In the genomic region with DNA sequence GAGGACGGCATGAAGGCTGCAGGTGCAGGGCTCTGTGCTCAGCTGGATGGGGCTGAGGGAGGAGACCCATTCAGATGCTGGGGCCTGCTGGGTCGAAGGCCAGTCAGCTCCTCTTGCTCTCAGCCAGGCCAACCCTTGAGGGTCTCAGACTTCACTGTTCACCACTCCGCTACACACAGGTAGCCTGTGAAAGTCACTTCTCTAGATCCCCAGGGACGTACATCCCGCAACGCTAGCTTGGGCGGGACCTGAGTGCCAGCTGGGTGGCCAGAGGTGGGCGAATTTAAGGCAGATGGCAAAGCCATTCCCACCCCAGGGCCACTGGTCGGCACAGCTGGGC, we compare ENCODE assay signal across 23 cellular contexts. TPM values are rescaled to one million over a fixed set of nuclear protein-coding genes. Genes with fewer than 3 reads are reported as not detected.
"Had no signal": no experiment of that assay in that cellular context is flagged by ENCODE, and none has a peak within 500 bp of the region (broad histone marks: within the 10 kb centered on the region; RNA-seq: fewer than 3 reads in every experiment).

No MANE protein-coding gene starts in this region.

- ATAC-seq: activated CD4-positive, CD25-positive, alpha-beta regulatory T cell treated with anti-CD3 and anti-CD28 coated beads, Interleukin-2, amount 50 U/mL, for 24 hours; body of pancreas; left colon; stimulated activated memory B cell treated with anti-CD40 and anti-IgM and Interleukin-4, amounts not matched to agents 10 μg/mL and 1 μg/mL and 100 μg/mL, for 72 hours had no signal

- H3K4me3 ChIP-seq: body of pancreas, colonic mucosa, lung, right lobe of liver had no signal

- H3K36me3 Mint-ChIP-seq: mesothelial cell of epicardium; stimulated activated memory B cell treated with anti-CD40 and anti-IgM and Interleukin-4, amounts not matched to agents 10 μg/mL and 1 μg/mL and 100 μg/mL, for 72 hours had no signal

- H3K36me3 ChIP-seq: colonic mucosa, right lobe of liver had no signal

- H3K27me3 ChIP-seq: body of pancreas, colonic mucosa, right lobe of liver had no signal

- H3K4me1 Mint-ChIP-seq: mesothelial cell of epicardium; neural crest cell; stimulated activated memory B cell treated with anti-CD40 and anti-IgM and Interleukin-4, amounts not matched to agents 10 μg/mL and 1 μg/mL and 100 μg/mL, for 72 hours had no signal

- H3K27ac Mint-ChIP-seq: activated T-helper 1 cell treated with anti-CD3 and anti-CD28 coated beads, Interleukin-12 subunit alpha, Interleukin-12 subunit beta, Interleukin-2, Interleukin-4 antibody, amounts not matched to agents 30 ng/mL and 10 ng/mL and 1 ng/mL, durations not matched to agents 14 hours and 24 hours and 36 hours; mesothelial cell of epicardium; stimulated activated memory B cell treated with anti-CD40 and anti-IgM and Interleukin-4, amounts not matched to agents 10 μg/mL and 1 μg/mL and 100 μg/mL, for 72 hours had no signal

- DNase-seq: activated CD4-positive, alpha-beta T cell treated with anti-CD3 and anti-CD28 coated beads, Interleukin-2, amount 50 U/mL, for 1 hour; activated CD8-positive, alpha-beta memory T cell treated with anti-CD3 and anti-CD28 coated beads for 24 hours; activated naive CD4-positive, alpha-beta T cell treated with Interleukin-2 at 50 U/mL for 16 hours; body of pancreas; caudate nucleus; colonic mucosa; foreskin melanocyte; glutamatergic neuron; hypothalamus; islet precursor cell; SK-N-SH; stimulated activated CD4-positive, alpha-beta T cell treated with anti-CD3 and anti-CD28 coated beads, Interleukin-4, amount 100 ng/mL, for 4 hours had no signal

- H3K4me3 Mint-ChIP-seq: activated T-helper 1 cell treated with anti-CD3 and anti-CD28 coated beads, Interleukin-12 subunit alpha, Interleukin-12 subunit beta, Interleukin-2, Interleukin-4 antibody, amounts not matched to agents 30 ng/mL and 10 ng/mL and 1 ng/mL, durations not matched to agents 14 hours and 24 hours and 36 hours; mesothelial cell of epicardium; neural crest cell; stimulated activated memory B cell treated with anti-CD40 and anti-IgM and Interleukin-4, amounts not matched to agents 10 μg/mL and 1 μg/mL and 100 μg/mL, for 72 hours had no signal

- H3K9me3 Mint-ChIP-seq: activated T-helper 1 cell treated with anti-CD3 and anti-CD28 coated beads, Interleukin-12 subunit alpha, Interleukin-12 subunit beta, Interleukin-2, Interleukin-4 antibody, amounts not matched to agents 30 ng/mL and 10 ng/mL and 1 ng/mL, durations not matched to agents 14 hours and 24 hours and 36 hours; mesothelial cell of epicardium; neural crest cell had no signal

RNA-seq across cellular contexts. Expression of gene FCN1, which starts 42.2 kb away (rescaled TPM):
- total RNA-seq: activated T-helper 1 cell treated with anti-CD3 and anti-CD28 coated beads, Interleukin-12 subunit alpha, Interleukin-12 subunit beta, Interleukin-2, Interleukin-4 antibody, amounts not matched to agents 30 ng/mL and 10 ng/mL and 1 ng/mL, durations not matched to agents 14 hours and 24 hours and 36 hours; body of pancreas; epithelial cell of proximal tubule; mesothelial cell of epicardium; neural crest cell; osteocyte; pulmonary artery endothelial cell had no signal
